In the genomic region with DNA sequence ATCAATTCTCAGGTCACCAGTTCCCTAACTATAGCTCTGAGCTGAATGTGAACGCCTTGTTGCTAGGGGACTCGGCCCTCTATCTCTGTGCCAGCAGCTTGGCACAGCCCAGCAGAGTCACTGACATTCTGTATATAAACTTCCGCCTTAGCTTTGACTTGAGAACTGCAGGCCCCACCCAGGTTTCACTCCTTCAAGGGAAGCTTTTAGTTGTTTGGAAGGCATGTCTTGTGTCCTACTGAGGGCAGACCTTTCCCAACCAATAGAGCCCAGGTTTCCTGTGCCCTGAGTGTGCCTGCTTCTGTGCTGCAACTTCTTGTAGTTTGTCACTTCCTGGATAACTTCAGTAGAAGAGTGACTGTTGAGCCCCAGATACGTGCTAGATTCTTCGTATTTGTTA, we compare ENCODE assay signal across 8 cellular contexts.
DNase-seq lines count a peak whose midpoint lies in the region; ATAC-seq and TF ChIP-seq lines count a peak whose summit lies in the region.
"Not testable (repeated sequence)": the region's sequence is repeated elsewhere in the genome, so short reads cannot be mapped to it uniquely, and the experiment has no call there.

No MANE protein-coding gene starts in this region.

- H4K20me1 ChIP-seq in OCI-LY3 (ENCODE audit: insufficient read depth, low read length), result not testable (repeated sequence)

- not testable (repeated sequence) for H3K9me3 Mint-ChIP-seq in CD8-positive, alpha-beta memory T cell; activated T-cell treated with anti-CD3 and anti-CD28 coated beads, Interleukin-2, amount 50 U/mL, for 72 hours; activated naive CD8-positive, alpha-beta T cell treated with anti-CD3 and anti-CD28 coated beads, Interleukin-2, amount 10 ng/mL, durations not matched to agents 7 days and 5 days

- intact Hi-C loops in stomach (cut with DNase I; ENCODE audit: low total_unique reads), result not testable (repeated sequence)

- not testable (repeated sequence) for H3K27me3 Mint-ChIP-seq in CD8-positive, alpha-beta memory T cell; activated T-cell treated with anti-CD3 and anti-CD28 coated beads, Interleukin-2, amount 50 U/mL, for 72 hours (ENCODE audit: low read depth); activated naive CD8-positive, alpha-beta T cell treated with anti-CD3 and anti-CD28 coated beads, Interleukin-2, amount 10 ng/mL, durations not matched to agents 7 days and 5 days

- ATAC-seq in activated CD4-positive, CD25-positive, alpha-beta regulatory T cell treated with anti-CD3 and anti-CD28 coated beads, Interleukin-2, amount 50 U/mL, for 24 hours, result peak; percentile 31 to 47
- peak; percentile 57 to 63 for ATAC-seq in activated T-cell treated with anti-CD3 and anti-CD28 coated beads, Interleukin-2, amount 50 U/mL, for 72 hours (replicated peaks in 1 of 2)
- ATAC-seq in activated naive CD8-positive, alpha-beta T cell treated with anti-CD3 and anti-CD28 coated beads, Interleukin-2, amount 10 ng/mL, durations not matched to agents 7 days and 5 days (ENCODE audit: low read depth), result peak; percentile 58

- TF ChIP-seq CTCF in OCI-LY3 (IDR thresholded peaks at IDR 0.05; ENCODE audit: low read depth, low read length); stomach (IDR thresholded peaks at IDR 0.05): not testable (repeated sequence)

- not testable (repeated sequence) for H3K9ac ChIP-seq in OCI-LY3 (ENCODE audit: low read length); mucosa of rectum (ENCODE audit: low read depth in 1 of 2, low read length in 2 of 2)

- H3K79me2 ChIP-seq in OCI-LY3 (ENCODE audit: low read length), result not testable (repeated sequence)

- TF ChIP-seq EP300 in stomach (IDR thresholded peaks at IDR 0.05), result not testable (repeated sequence)

- not testable (repeated sequence) for H3K36me3 Mint-ChIP-seq in CD8-positive, alpha-beta memory T cell; activated T-cell treated with anti-CD3 and anti-CD28 coated beads, Interleukin-2, amount 50 U/mL, for 72 hours (ENCODE audit: insufficient read depth in 2 of 2); activated naive CD8-positive, alpha-beta T cell treated with anti-CD3 and anti-CD28 coated beads, Interleukin-2, amount 10 ng/mL, durations not matched to agents 7 days and 5 days

- not testable (repeated sequence) for H3K36me3 ChIP-seq in CD8-positive, alpha-beta memory T cell (ENCODE audit: insufficient read depth, low read length); OCI-LY3 (replicated peaks; ENCODE audit: low read depth, low read length); mucosa of rectum (ENCODE audit: control insufficient read depth in 2 of 2, insufficient read depth in 2 of 2, low read length in 2 of 2); stomach

- DNase-seq in CD8-positive, alpha-beta memory T cell; activated T-cell treated with anti-CD3 and anti-CD28 coated beads, Interleukin-2, amount 50 U/mL, for 72 hours; activated naive CD8-positive, alpha-beta T cell treated with anti-CD3 and anti-CD28 coated beads, Interleukin-2, amount 10 ng/mL, durations not matched to agents 7 days and 5 days; epithelial cell of prostate (ENCODE audit: low read depth, low spot score): not testable (repeated sequence)
- peak; percentile 64 for DNase-seq in stomach

- H3K4me1 Mint-ChIP-seq in CD8-positive, alpha-beta memory T cell, result peaks cover 7 to 17% (median 15%) of the 10 kb centered on the region in 3 donors
- peaks cover 30% of the 10 kb centered on the region for H3K4me1 Mint-ChIP-seq in activated T-cell treated with anti-CD3 and anti-CD28 coated beads, Interleukin-2, amount 50 U/mL, for 72 hours (ENCODE audit: low read depth)
- peaks cover 15% of the 10 kb centered on the region for H3K4me1 Mint-ChIP-seq in activated naive CD8-positive, alpha-beta T cell treated with anti-CD3 and anti-CD28 coated beads, Interleukin-2, amount 10 ng/mL, durations not matched to agents 7 days and 5 days

- not testable (repeated sequence) for H3K27me3 ChIP-seq in CD8-positive, alpha-beta memory T cell (ENCODE audit: insufficient read depth, low read length, poor library complexity, severe bottlenecking); mucosa of rectum (ENCODE audit: control insufficient read depth in 2 of 2, insufficient read depth in 2 of 2, low read length in 2 of 2); stomach
- H3K27me3 ChIP-seq in OCI-LY3 (ENCODE audit: low read depth, low read length), result peaks cover 22% of the 10 kb centered on the region

- CTCF ChIA-PET in CD8-positive, alpha-beta memory T cell (lab: Charles Lee), result interaction anchor here (1.1 to 1.5 kb wide), 2 partner anchors 11 to 41 kb away, joined by 3 read pairs; no protein-coding TSS in a partner anchor

- not testable (repeated sequence) for H3K9me3 ChIP-seq in CD8-positive, alpha-beta memory T cell (ENCODE audit: low read length); OCI-LY3 (ENCODE audit: insufficient read depth, low read length); mucosa of rectum (ENCODE audit: control insufficient read depth in 2 of 2, low read length in 2 of 2); stomach

- POLR2A ChIA-PET in CD8-positive, alpha-beta memory T cell (lab: Charles Lee); activated naive CD8-positive, alpha-beta T cell treated with anti-CD3 and anti-CD28 coated beads, Interleukin-2, amount 10 ng/mL, durations not matched to agents 7 days and 5 days (lab: Charles Lee): not testable (repeated sequence)

- WGBS in stomach, 5 donors, result 47 to 60% (median 54%) methylated on average over 5 of the region's 5 CpGs

- TF ChIP-seq POLR2A in stomach (IDR thresholded peaks at IDR 0.05), result not testable (repeated sequence)

- peak overlapping the region in 2 of 7 donors; percentile 2 to 14 for H3K4me3 Mint-ChIP-seq in CD8-positive, alpha-beta memory T cell
- peak overlapping the region; percentile 37 to 54 for H3K4me3 Mint-ChIP-seq in activated T-cell treated with anti-CD3 and anti-CD28 coated beads, Interleukin-2, amount 50 U/mL, for 72 hours
- H3K4me3 Mint-ChIP-seq in activated naive CD8-positive, alpha-beta T cell treated with anti-CD3 and anti-CD28 coated beads, Interleukin-2, amount 10 ng/mL, durations not matched to agents 7 days and 5 days, result peak overlapping the region; percentile 44

- H3K27ac Mint-ChIP-seq in CD8-positive, alpha-beta memory T cell, result peak overlapping the region in 6 of 8 donors; percentile 33 to 88 (median 72)
- peak overlapping the region; percentile 79 for H3K27ac Mint-ChIP-seq in activated T-cell treated with anti-CD3 and anti-CD28 coated beads, Interleukin-2, amount 50 U/mL, for 72 hours
- H3K27ac Mint-ChIP-seq in activated naive CD8-positive, alpha-beta T cell treated with anti-CD3 and anti-CD28 coated beads, Interleukin-2, amount 10 ng/mL, durations not matched to agents 7 days and 5 days, result peak overlapping the region; percentile 57

- not testable (repeated sequence) for H3K4me2 ChIP-seq in OCI-LY3 (ENCODE audit: low read length)

- 0 out of 2 replicates have a peak overlapping the region, but pooled peaks have one; percentile 3 for H2AFZ ChIP-seq in OCI-LY3 (ENCODE audit: low read depth, low read length)

- H3K4me1 ChIP-seq in CD8-positive, alpha-beta memory T cell (ENCODE audit: insufficient read depth, low read length), result peaks cover 13% of the 10 kb centered on the region
- H3K4me1 ChIP-seq in OCI-LY3 (ENCODE audit: low read length); stomach: not testable (repeated sequence)
- peaks cover 9 to 22% of the 10 kb centered on the region in 2 donors for H3K4me1 ChIP-seq in mucosa of rectum (ENCODE audit: control insufficient read depth in 2 of 2, insufficient read depth in 2 of 2, low read length in 2 of 2)

- H3K27ac ChIP-seq in CD8-positive, alpha-beta memory T cell (ENCODE audit: low read depth, low read length); OCI-LY3 (ENCODE audit: low read length): not testable (repeated sequence)
- H3K27ac ChIP-seq in epithelial cell of prostate, result peak overlapping the region; percentile 30
- H3K27ac ChIP-seq in mucosa of rectum (ENCODE audit: low read depth in 2 of 2, low read length in 2 of 2), result peak overlapping the region; percentile 82 to 88
- H3K27ac ChIP-seq in stomach, result peak overlapping the region in 3 of 5 donors; percentile 29 to 72 (median 56)

- not testable (repeated sequence) for H3K4me3 ChIP-seq in CD8-positive, alpha-beta memory T cell (ENCODE audit: low read length); OCI-LY3 (ENCODE audit: low read length); mucosa of rectum (ENCODE audit: low read length in 2 of 2); stomach
